Comparison of ENCODE assay signal across 11 cellular contexts in the genomic region with DNA sequence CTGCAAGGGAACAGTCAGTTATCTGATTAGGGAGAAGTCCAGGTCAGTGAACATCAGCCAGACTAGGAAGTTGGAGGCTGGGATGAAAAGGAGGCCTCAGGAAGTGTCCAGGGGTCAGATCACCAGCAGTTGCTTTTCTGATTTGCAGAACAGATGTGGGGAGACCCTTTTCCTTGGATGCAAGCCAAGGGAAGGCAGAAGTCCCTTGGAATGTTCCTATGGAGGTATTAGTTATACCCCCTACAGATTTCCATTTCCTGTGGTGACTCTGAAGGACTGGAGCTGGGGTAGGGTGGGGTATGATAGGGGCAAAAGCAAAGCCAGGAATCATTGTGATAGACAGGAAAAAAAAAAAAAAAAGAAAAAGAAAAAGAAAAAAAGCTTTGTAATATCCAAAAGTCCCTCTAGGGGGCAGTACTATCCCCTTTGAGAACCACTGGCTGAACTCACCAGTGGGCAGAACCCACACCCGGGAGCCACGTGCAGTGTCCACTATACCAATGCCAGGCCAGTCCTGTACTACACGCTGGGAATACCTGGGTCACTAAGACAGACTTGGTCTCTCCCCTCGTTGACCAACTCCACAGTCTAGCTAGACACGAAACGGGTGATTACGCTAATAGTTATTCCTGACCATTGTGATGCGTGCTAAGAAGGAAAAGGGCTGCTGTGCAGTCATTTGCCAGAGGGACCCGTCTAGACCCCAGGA. TPM values are rescaled to one million over a fixed set of nuclear protein-coding genes. Genes with fewer than 3 reads are reported as not detected.
DNase-seq lines count a peak whose midpoint lies in the region; ATAC-seq, FAIRE-seq and TF ChIP-seq lines count a peak whose summit lies in the region.
"Had no signal": no experiment of that assay in that cellular context is flagged by ENCODE, and none has a peak within 500 bp of the region (broad histone marks: within the 10 kb centered on the region; RNA-seq: fewer than 3 reads in every experiment).

No MANE protein-coding gene starts in this region.

- ATAC-seq in right lobe of liver (peak; percentile 57 to 67 (median 64)), GM18870 (IDR thresholded peaks at IDR 0.05; ENCODE audit: unreplicated experiment) (no peak), GM19328 (IDR thresholded peaks at IDR 0.05; ENCODE audit: unreplicated experiment) (no peak)

- POLR2A ChIA-PET in BJ (lab: Charles Lee) = interaction anchor here (0.6 kb wide), 1 partner anchor 51 kb away, joined by 4 read pairs; no protein-coding TSS in a partner anchor

- TF ChIP-seq POLR2A in right lobe of liver (IDR thresholded peaks at IDR 0.05) = no peak

- DNase-seq in BJ (ENCODE audit: low read depth) (no peak), HuH-7 (ENCODE audit: low spot score) (peak; percentile 73), bronchial epithelial cell (ENCODE audit: low read depth) (no peak), right lobe of liver (peak in 1 of 3 donors; percentile 75)
- DNase-seq in activated T-cell treated with anti-CD3 and anti-CD28 coated beads, Interleukin-2, amount 50 U/mL, for 24 hours = no peak
- no peak for DNase-seq in stimulated activated CD4-positive, alpha-beta T cell treated with anti-CD3 and anti-CD28 coated beads, Interleukin-4, amount 100 ng/mL, for 24 hours
- DNase-seq: naive B cell, NCI-H2171 treated with DMSO at 0.1 percent for 48 hours had no signal

- H3K36me3 ChIP-seq in BJ (ENCODE audit: control insufficient read depth, insufficient read depth, low read length) (no peaks in the 10 kb centered on the region), bronchial epithelial cell (ENCODE audit: control insufficient read depth, insufficient read depth, low read length) (no peaks in the 10 kb centered on the region), right lobe of liver (no peaks in the 10 kb centered on the region)

- H3K9me3 Mint-ChIP-seq in activated T-cell treated with anti-CD3 and anti-CD28 coated beads, Interleukin-2, amount 50 U/mL, for 24 hours = no peaks in the 10 kb centered on the region
- H3K9me3 Mint-ChIP-seq: activated naive CD4-positive, alpha-beta T cell treated with anti-CD3 and anti-CD28 coated beads, Interleukin-2, amount 50 U/mL, for 24 hours had no signal

- H3K4me3 ChIP-seq in BJ (ENCODE audit: low read depth, low read length) = no peak overlapping the region
- no peak overlapping the region for H3K4me3 ChIP-seq in bronchial epithelial cell (ENCODE audit: low read depth, low read length)
- no peak overlapping the region for H3K4me3 ChIP-seq in right lobe of liver

- H3K9me3 ChIP-seq in right lobe of liver = no peaks in the 10 kb centered on the region

- H3K27ac Mint-ChIP-seq in activated T-cell treated with anti-CD3 and anti-CD28 coated beads, Interleukin-2, amount 50 U/mL, for 24 hours = no peak overlapping the region
- H3K27ac Mint-ChIP-seq: activated naive CD4-positive, alpha-beta T cell treated with anti-CD3 and anti-CD28 coated beads, Interleukin-2, amount 50 U/mL, for 24 hours; naive B cell had no signal

- no peak overlapping the region for H3K4me3 Mint-ChIP-seq in activated T-cell treated with anti-CD3 and anti-CD28 coated beads, Interleukin-2, amount 50 U/mL, for 24 hours
- H3K4me3 Mint-ChIP-seq: activated naive CD4-positive, alpha-beta T cell treated with anti-CD3 and anti-CD28 coated beads, Interleukin-2, amount 50 U/mL, for 24 hours; naive B cell had no signal

- H3K27me3 ChIP-seq in BJ (ENCODE audit: control insufficient read depth, insufficient read depth, low read length) = peaks cover 20% of the 10 kb centered on the region
- H3K27me3 ChIP-seq in bronchial epithelial cell (ENCODE audit: control insufficient read depth, insufficient read depth, low read length) = peaks cover 7% of the 10 kb centered on the region
- no peaks in the 10 kb centered on the region for H3K27me3 ChIP-seq in right lobe of liver

- TF ChIP-seq CTCF in BJ (IDR thresholded peaks at IDR 0.05; ENCODE audit: insufficient read depth, low read depth, low read length) (peak; percentile 72), bronchial epithelial cell (IDR thresholded peaks at IDR 0.05; ENCODE audit: insufficient read depth, low read length, severe bottlenecking) (peak; percentile 69), right lobe of liver (IDR thresholded peaks at IDR 0.05) (peak; percentile 49 to 66 (median 56))

- H3K4me1 Mint-ChIP-seq in activated T-cell treated with anti-CD3 and anti-CD28 coated beads, Interleukin-2, amount 50 U/mL, for 24 hours (ENCODE audit: low read depth) = peaks cover 1% of the 10 kb centered on the region
- H3K4me1 Mint-ChIP-seq: activated naive CD4-positive, alpha-beta T cell treated with anti-CD3 and anti-CD28 coated beads, Interleukin-2, amount 50 U/mL, for 24 hours had no signal

- peaks cover 0 to 62% (median 24%) of the 10 kb centered on the region in 4 donors for H3K4me1 ChIP-seq in right lobe of liver

- no peak for FAIRE-seq in bronchial epithelial cell (lab: Jason Lieb, UNC)

- peak overlapping the region in 2 of 3 donors; percentile 53 to 70 for H3K27ac ChIP-seq in right lobe of liver

- no peaks in the 10 kb centered on the region for H3K36me3 Mint-ChIP-seq in activated T-cell treated with anti-CD3 and anti-CD28 coated beads, Interleukin-2, amount 50 U/mL, for 24 hours (ENCODE audit: low read depth)
- H3K36me3 Mint-ChIP-seq: activated naive CD4-positive, alpha-beta T cell treated with anti-CD3 and anti-CD28 coated beads, Interleukin-2, amount 50 U/mL, for 24 hours had no signal

- H3K27me3 Mint-ChIP-seq in activated T-cell treated with anti-CD3 and anti-CD28 coated beads, Interleukin-2, amount 50 U/mL, for 24 hours = peaks cover 16% of the 10 kb centered on the region

- WGBS in right lobe of liver (ENCODE audit: insufficient coverage, low coverage, low lambda C conversion rate, missing lambda C conversion rate) = 25% methylated on average over 7 of the region's 9 CpGs

- CTCF ChIA-PET in BJ (lab: Yijun Ruan, JAX) = interaction anchor here (0.6 to 6.1 kb wide), 21 partner anchors 9 to 1716 kb away, joined by 3 to 139 read pairs (median 4); partner anchors contain the start of gene ZNF638

- intact Hi-C loops in right lobe of liver (cut with DNase I) = no loop called here

RNA-seq across cellular contexts. Expression of gene DYSF, which starts 7.4 kb away (rescaled TPM):
- 0.65 and 1.3 TPM in 2 replicates for polyA plus RNA-seq in BJ (2011; rRNA removed)
- polyA minus RNA-seq in BJ (2011; rRNA and poly(A)+ RNA removed) = 1.8 and 2.1 TPM in 2 replicates
- total RNA-seq in bronchial epithelial cell (under 0.01 and 2.7 TPM in 2 replicates), right lobe of liver (10 to 100 TPM; 21.8 to 55.0 (median 32.9) TPM)

Comparison
In these comparisons a context has a peak if more than half of its experiments do, and no peak if none do; other contexts are left out.
1. ATAC-seq: peak in right lobe of liver (4 of 4); none in GM18870 (single experiment) and GM19328 (single experiment).
2. Peak in every context shown above with its lines, with median percentiles within 50 percentile points of each other: CTCF ChIP-seq.